ENCODE assay signal across 18 cellular contexts in genomic region chr4:41076481-41076880, GRCh38.
DNase-seq lines count a peak whose midpoint lies in the region; ATAC-seq and TF ChIP-seq lines count a peak whose summit lies in the region.
"Had no signal": no experiment of that assay in that cellular context is flagged by ENCODE, and none has a peak within 500 bp of the region (broad histone marks: within the 10 kb centered on the region; RNA-seq: fewer than 3 reads in every experiment).

No MANE protein-coding gene starts in this region.

- ATAC-seq in GM18907 (IDR thresholded peaks at IDR 0.05; ENCODE audit: unreplicated experiment): no peak
- ATAC-seq in GM18870 (IDR thresholded peaks at IDR 0.05; ENCODE audit: unreplicated experiment): no peak

- TF ChIP-seq CTCF in C4-2B (conservative IDR thresholded peaks at IDR 0.05): no peak

- peak; percentile 75 for DNase-seq in pons (ENCODE audit: low spot score)
- no peak for DNase-seq in GOT3 (lab: John Stamatoyannopoulos, UW)
- DNase-seq in amniotic stem cell (lab: John Stamatoyannopoulos, UW): no peak
- DNase-seq: Calu3; CD4-positive, alpha-beta T cell; CD8-positive, alpha-beta memory T cell; DMS53; DMS79 treated with DMSO at 0.1 percent for 48 hours; GF-D8; GM23248; HFFc6 had no signal

- H3K27ac ChIP-seq in C4-2B: peak overlapping the region; percentile 58; the same call in 1 of the 2 replicates
- peak overlapping the region; percentile 58 for H3K27ac ChIP-seq in cingulate gyrus (ENCODE audit: low read depth, low read length)
- peak overlapping the region; percentile 30 for H3K27ac ChIP-seq in layer of hippocampus (ENCODE audit: low read depth, low read length)
- H3K27ac ChIP-seq: 22Rv1, BLaER1, GM23248 had no signal

- no peaks in the 10 kb centered on the region for H3K27me3 ChIP-seq in layer of hippocampus (ENCODE audit: control insufficient read depth, insufficient read depth, low read length)
- H3K27me3 ChIP-seq: BLaER1 had no signal
